In the genomic region with DNA sequence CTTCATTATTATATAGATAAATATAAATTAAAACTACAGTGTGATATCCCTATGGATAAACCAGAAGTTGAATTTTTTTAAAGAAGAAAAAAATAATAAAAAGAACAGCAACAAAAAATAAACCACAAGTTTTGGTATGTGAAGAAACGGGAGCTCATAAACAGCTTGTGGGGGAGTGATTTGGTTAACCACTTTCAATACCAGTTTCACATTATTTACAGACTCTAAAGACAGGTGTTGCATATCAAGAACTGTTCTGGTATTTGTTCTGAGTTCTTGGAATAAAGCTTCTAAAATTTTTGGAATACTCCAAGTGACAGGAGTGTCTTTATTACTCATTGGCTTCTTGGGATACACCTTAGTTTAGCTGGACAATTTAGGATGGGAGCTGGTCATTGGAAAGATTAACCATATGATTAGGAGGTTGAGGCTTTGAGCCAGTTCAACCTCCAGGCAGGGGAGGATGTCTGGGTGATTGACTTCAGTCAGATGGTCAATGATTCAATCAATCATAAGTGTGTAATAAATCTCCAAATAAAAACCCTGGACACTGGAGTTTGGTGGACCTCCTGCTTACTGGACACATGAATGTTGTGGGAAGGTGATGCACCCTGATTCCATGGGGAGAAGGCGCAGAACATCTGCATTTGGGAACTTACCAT, we compare ENCODE assay signal across 19 cellular contexts.
DNase-seq lines count a peak whose midpoint lies in the region; ATAC-seq, FAIRE-seq and TF ChIP-seq lines count a peak whose summit lies in the region.
"Had no signal": no experiment of that assay in that cellular context is flagged by ENCODE, and none has a peak within 500 bp of the region (broad histone marks: within the 10 kb centered on the region; RNA-seq: fewer than 3 reads in every experiment).

No MANE protein-coding gene starts in this region.

- H3K9me3 ChIP-seq in left lung (no peaks in the 10 kb centered on the region), pancreas (no peaks in the 10 kb centered on the region)

- no peaks in the 10 kb centered on the region for H3K36me3 ChIP-seq in left lung
- H3K36me3 ChIP-seq in pancreas: no peaks in the 10 kb centered on the region

- H3K27me3 ChIP-seq in left lung: no peaks in the 10 kb centered on the region
- H3K27me3 ChIP-seq in pancreas: no peaks in the 10 kb centered on the region

- H3K27ac ChIP-seq in left lung (no peak overlapping the region), pancreas (no peak overlapping the region)

- WGBS in pancreas, 2 donors: 51 to 64% methylated on average over 2 of the region's 2 CpGs

- no peak for TF ChIP-seq CTCF in left lung (IDR thresholded peaks at IDR 0.05)
- no peak for TF ChIP-seq CTCF in pancreas (IDR thresholded peaks at IDR 0.05)

- H3K4me3 ChIP-seq in left lung (no peak overlapping the region), pancreas (no peak overlapping the region)

- ATAC-seq in GM18520 (IDR thresholded peaks at IDR 0.05; ENCODE audit: unreplicated experiment) (peak; percentile 87), GM21367 (IDR thresholded peaks at IDR 0.05; ENCODE audit: unreplicated experiment) (peak; percentile 73), HG02884 (IDR thresholded peaks at IDR 0.05; ENCODE audit: unreplicated experiment) (peak; percentile 78), HG03469 (IDR thresholded peaks at IDR 0.05; ENCODE audit: unreplicated experiment) (peak; percentile 75), left lung (no peak), pancreas (no peak)

- intact Hi-C loops in left lung (cut with DNase I) (no loop called here), pancreas (cut with DNase I) (no loop called here)

- H3K4me1 ChIP-seq in left lung (no peaks in the 10 kb centered on the region), pancreas (no peaks in the 10 kb centered on the region)

- DNase-seq in activated CD4-positive, alpha-beta T cell treated with anti-CD3 and anti-CD28 coated beads for 48 hours: no peak
- DNase-seq in NCI-H510A treated with DMSO at 0.1 percent for 48 hours (lab: John Stamatoyannopoulos, UW): no peak
- DNase-seq in left lung: no peak
- DNase-seq in pancreas: no peak
- DNase-seq: activated CD8-positive, alpha-beta memory T cell treated with anti-CD3 and anti-CD28 coated beads for 24 hours; activated naive CD4-positive, alpha-beta T cell treated with Interleukin-2 at 50 U/mL for 16 hours; DMS 273 treated with DMSO at 0.1 percent for 48 hours; endodermal cell; kidney; NCI-H1694; NCI-H774; SHP77; stimulated activated CD4-positive, alpha-beta T cell treated with anti-CD3 and anti-CD28 coated beads, Interleukin-1b, Interleukin-23, amount 100 ng/mL, for 48 hours had no signal

- FAIRE-seq in pancreas (lab: Jason Lieb, UNC): no peak
- FAIRE-seq: kidney, TTC549, urothelium cell line had no signal

Comparison
In these comparisons a context has a peak if more than half of its experiments do, and no peak if none do; other contexts are left out.
1. ATAC-seq: peak in GM18520 (single experiment), GM21367 (single experiment), HG02884 (single experiment) and HG03469 (single experiment); none in left lung (single experiment) and pancreas (0 of 4).